In the genomic region with DNA sequence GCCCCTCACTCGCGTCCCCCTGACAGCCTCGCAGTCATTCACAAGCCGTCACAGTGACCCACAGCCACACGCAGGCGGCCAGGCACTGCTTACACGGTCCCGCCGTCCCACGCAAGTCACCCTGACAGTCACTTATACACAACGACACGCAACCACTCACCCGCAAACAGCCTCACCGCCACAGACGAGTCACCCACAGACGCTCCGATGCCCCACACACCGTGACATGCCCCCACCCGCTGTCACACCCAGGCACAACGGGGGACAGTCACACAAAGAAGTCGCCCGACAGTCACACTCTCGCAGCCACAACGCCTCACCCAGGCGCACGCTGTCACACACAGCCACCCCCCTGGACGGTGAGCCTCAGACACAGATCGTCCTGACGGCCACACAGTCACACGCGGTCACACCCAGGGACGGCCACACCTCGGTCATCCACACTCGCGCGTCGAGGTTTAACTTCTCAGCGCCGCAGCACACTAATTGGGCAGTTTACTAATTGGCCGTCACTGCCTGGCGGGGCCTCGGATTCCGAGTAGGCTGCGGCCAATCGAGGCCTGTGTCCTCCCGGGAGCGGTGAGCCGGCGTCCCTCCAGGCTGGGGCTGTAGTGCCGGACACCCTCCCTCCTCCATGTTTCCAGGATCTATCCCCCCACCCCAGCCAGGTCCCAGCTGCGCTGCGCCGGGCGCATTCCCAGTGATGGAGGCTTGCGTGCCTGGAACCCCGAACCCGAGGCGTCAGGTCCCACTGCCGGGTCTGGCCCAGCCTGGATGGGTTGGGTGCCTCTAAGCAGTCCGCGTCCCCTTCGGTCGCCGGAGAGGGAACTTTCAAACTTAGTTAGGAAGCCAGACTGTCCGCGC, we compare ENCODE assay signal across 8 cellular contexts. TPM values are rescaled to one million over a fixed set of nuclear protein-coding genes. Genes with fewer than 3 reads are reported as not detected.
DNase-seq lines count a peak whose midpoint lies in the region; ATAC-seq and TF ChIP-seq lines count a peak whose summit lies in the region.

No MANE protein-coding gene starts in this region.

- H3K27me3 ChIP-seq in SK-N-SH (ENCODE audit: insufficient read depth) = no peaks in the 10 kb centered on the region
- peaks cover 23 to 69% of the 10 kb centered on the region in 2 donors for H3K27me3 ChIP-seq in left lung

- no peak for TF ChIP-seq EP300 in SK-N-SH (IDR thresholded peaks at IDR 0.05; ENCODE audit: borderline replicate concordance in 1 of 2, low read depth in 1 of 2, low read length in 1 of 2)

- H3K27ac ChIP-seq in SK-N-SH (ENCODE audit: low read depth in 2 of 2, low read length in 1 of 2) = peak overlapping the region in 1 of 2 experiments; percentile 25; a peak in 1 of 4 replicates
- H3K27ac ChIP-seq in left lung = peak overlapping the region; percentile 53 to 74

- no peaks in the 10 kb centered on the region for H3K9me3 ChIP-seq in SK-N-SH
- H3K9me3 ChIP-seq in left lung = peaks cover 0 to 12% of the 10 kb centered on the region in 2 donors

- ATAC-seq in GM19455 (IDR thresholded peaks at IDR 0.05; ENCODE audit: unreplicated experiment) (peak; percentile 19), left lung (peak; percentile 34), HG02610 (IDR thresholded peaks at IDR 0.05; ENCODE audit: unreplicated experiment) (no peak), HG03469 (IDR thresholded peaks at IDR 0.05; ENCODE audit: unreplicated experiment) (no peak)
- peak; percentile 19 to 20 for ATAC-seq in stimulated activated naive B cell treated with anti-CD40 and anti-IgM and Interleukin-4, amounts not matched to agents 10 μg/mL and 1 μg/mL and 100 μg/mL, for 72 hours (replicated peaks)

- no peaks in the 10 kb centered on the region; the same call in 1 of the 2 replicates for H3K79me2 ChIP-seq in SK-N-SH (ENCODE audit: insufficient read depth)

- peak overlapping the region; percentile 86 for H3K4me2 ChIP-seq in SK-N-SH

- no peak for TF ChIP-seq RAD21 in SK-N-SH (IDR thresholded peaks at IDR 0.05; ENCODE audit: low read length)

- H3K4me3 ChIP-seq in SK-N-SH (ENCODE audit: low read depth in 2 of 2, low read length in 1 of 2) = peak overlapping the region; percentile 60 to 62
- H3K4me3 ChIP-seq in left lung = peak overlapping the region; percentile 47 to 56

- peak overlapping the region; percentile 81 for H3K4me3 Mint-ChIP-seq in MCF 10A (ENCODE audit: unreplicated experiment)
- H3K4me3 Mint-ChIP-seq in stimulated activated naive B cell treated with anti-CD40 and anti-IgM and Interleukin-4, amounts not matched to agents 10 μg/mL and 1 μg/mL and 100 μg/mL, for 72 hours = peak overlapping the region; percentile 73 to 82

- no peak overlapping the region for H3K27ac Mint-ChIP-seq in MCF 10A (ENCODE audit: low read depth, unreplicated experiment)
- H3K27ac Mint-ChIP-seq in stimulated activated naive B cell treated with anti-CD40 and anti-IgM and Interleukin-4, amounts not matched to agents 10 μg/mL and 1 μg/mL and 100 μg/mL, for 72 hours = peak overlapping the region; percentile 84

- H3F3A ChIP-seq in SK-N-SH (replicated peaks; ENCODE audit: insufficient read depth) = peaks cover 18% of the 10 kb centered on the region

- CTCF ChIA-PET in SK-N-SH (lab: Yijun Ruan, JAX) (no interaction called here), MCF 10A (lab: Yijun Ruan, JAX) (interaction anchor here (0.6 kb wide), 1 partner anchor 184 kb away, joined by 4 read pairs; no protein-coding TSS in a partner anchor)

- peak; percentile 77 for DNase-seq in SK-N-SH
- no peak for DNase-seq in MCF 10A (ENCODE audit: unreplicated experiment)
- peak in 1 of 2 donors; percentile 83 for DNase-seq in left lung
- peak; percentile 11 for DNase-seq in stimulated activated naive B cell treated with anti-CD40 and anti-IgM and Interleukin-4, amounts not matched to agents 10 μg/mL and 1 μg/mL and 100 μg/mL, for 72 hours
- DNase-seq in epidermal melanocyte (ENCODE audit: insufficient read length, low spot score) = no peak

- intact Hi-C loops in MCF 10A (cut with micrococcal nuclease) = no loop called here
- intact Hi-C loops in left lung (cut with DNase I) = no loop called here

- H3K36me3 ChIP-seq in SK-N-SH (replicated peaks in 1 of 2; ENCODE audit: control insufficient read depth in 1 of 2, insufficient read depth in 2 of 2, low read length in 1 of 2) = no peaks in the 10 kb centered on the region
- H3K36me3 ChIP-seq in left lung = no peaks in the 10 kb centered on the region

- POLR2A ChIA-PET in SK-N-SH (lab: Yijun Ruan, JAX) = no interaction called here
- POLR2A ChIA-PET in MCF 10A (lab: Yijun Ruan, JAX) = no interaction called here

- BruUV-seq in MCF 10A (replicated peaks; lab: Mats Ljungman, UMichigan) = no TSS peak

- H3K4me1 Mint-ChIP-seq in MCF 10A (ENCODE audit: insufficient read depth, unreplicated experiment) = peaks cover 11% of the 10 kb centered on the region
- H3K4me1 Mint-ChIP-seq in stimulated activated naive B cell treated with anti-CD40 and anti-IgM and Interleukin-4, amounts not matched to agents 10 μg/mL and 1 μg/mL and 100 μg/mL, for 72 hours = peaks cover 28 to 37% of the 10 kb centered on the region in 2 donors

- peak overlapping the region; percentile 83; the same call in 1 of the 2 replicates for H2AFZ ChIP-seq in SK-N-SH (ENCODE audit: low read depth)

- H3K9me3 Mint-ChIP-seq in MCF 10A (ENCODE audit: unreplicated experiment) = no peaks in the 10 kb centered on the region
- H3K9me3 Mint-ChIP-seq in stimulated activated naive B cell treated with anti-CD40 and anti-IgM and Interleukin-4, amounts not matched to agents 10 μg/mL and 1 μg/mL and 100 μg/mL, for 72 hours = peaks cover 10 to 12% of the 10 kb centered on the region in 2 donors

- TF ChIP-seq CTCF in SK-N-SH (IDR thresholded peaks at IDR 0.05) (no peak), MCF 10A (IDR thresholded peaks at IDR 0.05; ENCODE audit: unreplicated experiment) (no peak), left lung (IDR thresholded peaks at IDR 0.05) (no peak)

- WGBS in SK-N-SH (ENCODE audit: low lambda C conversion rate) = 23% methylated on average over 26 of the region's 66 CpGs

- peaks cover 0 to 30% of the 10 kb centered on the region in 2 experiments; a peak in 2 of 4 replicates for H3K4me1 ChIP-seq in SK-N-SH (ENCODE audit: control insufficient read depth in 1 of 2, insufficient read depth in 2 of 2, low read depth in 1 of 2, low read length in 1 of 2)
- peaks cover 0 to 17% of the 10 kb centered on the region in 2 donors for H3K4me1 ChIP-seq in left lung

- H3K36me3 Mint-ChIP-seq in MCF 10A (ENCODE audit: insufficient read depth, unreplicated experiment) = peaks cover 14% of the 10 kb centered on the region
- peaks cover 0 to 10% of the 10 kb centered on the region in 2 donors for H3K36me3 Mint-ChIP-seq in stimulated activated naive B cell treated with anti-CD40 and anti-IgM and Interleukin-4, amounts not matched to agents 10 μg/mL and 1 μg/mL and 100 μg/mL, for 72 hours

- H3K27me3 Mint-ChIP-seq in MCF 10A (ENCODE audit: insufficient read depth, unreplicated experiment) = no peaks in the 10 kb centered on the region
- peaks cover 56 to 73% of the 10 kb centered on the region in 2 donors for H3K27me3 Mint-ChIP-seq in stimulated activated naive B cell treated with anti-CD40 and anti-IgM and Interleukin-4, amounts not matched to agents 10 μg/mL and 1 μg/mL and 100 μg/mL, for 72 hours

- H3K9me2 ChIP-seq in SK-N-SH = no peaks in the 10 kb centered on the region

- peak overlapping the region; percentile 59 for H3K9ac ChIP-seq in SK-N-SH

- no peaks in the 10 kb centered on the region for H4K20me1 ChIP-seq in SK-N-SH (ENCODE audit: insufficient read depth)

TF ChIP-seq in SK-N-SH, 30 proteins besides CTCF, POLR2A, EP300 and RAD21:
- TF ChIP-seq POLR2AphosphoS5 (IDR thresholded peaks at IDR 0.05; ENCODE audit: low read depth, low read length) = no peak
- peak; percentile 59; the same call in 1 of the 2 replicates for TF ChIP-seq MXI1 (IDR thresholded peaks at IDR 0.05; ENCODE audit: low read depth, low read length)
- no peak for TF ChIP-seq CHD2 (IDR thresholded peaks at IDR 0.05; ENCODE audit: low read length, partially characterized antibody)
- no peak for TF ChIP-seq FOXJ3 (CRISPR knock-in tag; IDR thresholded peaks at IDR 0.05)
TF ChIP-seq in SK-N-SH: peak in this region for 1.

RNA-seq across cellular contexts. Expression of a gene that starts 0.8 kb away (rescaled TPM):
- polyA plus RNA-seq in SK-N-SH (2012; rRNA removed) = 6.1 and 15.4 TPM in 2 replicates
- 8.1 and 12.1 TPM in 2 replicates for polyA plus RNA-seq in SK-N-SH (2012; cell fraction: cytosol; rRNA removed)
- 10.7 and 19.5 TPM in 2 replicates for polyA plus RNA-seq in SK-N-SH (2012; cell fraction: nucleus; rRNA removed)
- 2.4 and 2.7 TPM in 2 replicates for total RNA-seq in MCF 10A (2022)
- 10 to 100 TPM; 14.5 to 29.9 TPM for total RNA-seq in left lung

Comparison
In these comparisons a context has a peak if more than half of its experiments do, and no peak if none do; other contexts are left out.
1. ATAC-seq: peak in GM19455 (single experiment), left lung (single experiment) and stimulated activated naive B cell treated with anti-CD40 and anti-IgM and Interleukin-4, amounts not matched to agents 10 μg/mL and 1 μg/mL and 100 μg/mL, for 72 hours (2 of 2); none in HG02610 (single experiment) and HG03469 (single experiment).
2. DNase-seq: peak in SK-N-SH (single experiment) and stimulated activated naive B cell treated with anti-CD40 and anti-IgM and Interleukin-4, amounts not matched to agents 10 μg/mL and 1 μg/mL and 100 μg/mL, for 72 hours (single experiment); none in MCF 10A (single experiment) and epidermal melanocyte (single experiment).